8 cellular contexts compared by ENCODE assay signal in genomic region chr17:2054740-2055493, GRCh38. TPM values are rescaled to one million over a fixed set of nuclear protein-coding genes. Genes with fewer than 3 reads are reported as not detected.
DNase-seq lines count a peak whose midpoint lies in the region; ATAC-seq and TF ChIP-seq lines count a peak whose summit lies in the region.

Gene HIC1, plus strand, starts transcription at chr17:2055103. Its CDS starts 1,588 bp downstream, at chr17:2056691.

- H3K4me3 Mint-ChIP-seq in effector memory CD8-positive, alpha-beta T cell, result peak within 1 kb of the TSS; percentile 76 to 81

- peak within 1 kb of the TSS; percentile 99 for H2BK120ac ChIP-seq in mesenchymal stem cell (ENCODE audit: low read depth, low read length)

- no peaks in the 10 kb centered on the region for H3K9me3 Mint-ChIP-seq in effector memory CD8-positive, alpha-beta T cell

- H3K4me1 ChIP-seq in mesenchymal stem cell (ENCODE audit: control insufficient read depth, insufficient read depth, low read depth, low read length), result peaks cover 40% of the 10 kb centered on the region

- peak within 1 kb of the TSS; percentile 54 to 55 for H2BK12ac ChIP-seq in mesenchymal stem cell (ENCODE audit: low read length in 2 of 2)

- peak; percentile 93 for TF ChIP-seq CTCF in GM10266 (IDR thresholded peaks at IDR 0.05; ENCODE audit: control insufficient read depth, insufficient read depth, low read depth, missing control alignments)

- under 1% methylated on average over 70 of the region's 87 CpGs for WGBS in mesenchymal stem cell

- DNase-seq in GM10266 (ENCODE audit: extremely low spot score) (peak; percentile 92), NOMO-1 (lab: John Stamatoyannopoulos, UW; ENCODE audit: unreplicated experiment in 2 of 2) (peak; percentile 56 to 75), mesenchymal stem cell (peak; percentile 80)
- peak; percentile 62 to 68 (median 63) for DNase-seq in activated CD8-positive, alpha-beta memory T cell treated with anti-CD3 and anti-CD28 coated beads for 48 hours (ENCODE audit: low read depth in 2 of 3, low spot score in 2 of 3)
- peak; percentile 68 to 82 (median 79) for DNase-seq in effector memory CD8-positive, alpha-beta T cell
- peak; percentile 73 to 74 for DNase-seq in stimulated activated CD8-positive, alpha-beta memory T cell treated with anti-CD3 and anti-CD28 coated beads, Interleukin-15, amount 100 ng/mL, for 48 hours (ENCODE audit: low read depth in 2 of 2)

- no peak within 1 kb of the TSS for H2AFZ ChIP-seq in mesenchymal stem cell (ENCODE audit: low read depth, low read length)

- H4K8ac ChIP-seq in mesenchymal stem cell (ENCODE audit: low read length), result peak within 1 kb of the TSS; percentile 85

- H3K14ac ChIP-seq in mesenchymal stem cell (ENCODE audit: low read length in 2 of 2), result peak within 1 kb of the TSS; percentile 55 to 97

- H3K79me1 ChIP-seq in mesenchymal stem cell (replicated peaks; ENCODE audit: low read length, poor library complexity, severe bottlenecking), result peaks cover 7% of the 10 kb centered on the region

- H3K27ac ChIP-seq in mesenchymal stem cell (ENCODE audit: low read length, poor library complexity, severe bottlenecking), result no peak within 1 kb of the TSS

- H2BK15ac ChIP-seq in mesenchymal stem cell (ENCODE audit: low read depth, poor library complexity, severe bottlenecking), result peak within 1 kb of the TSS; percentile 99

- H3K4me1 Mint-ChIP-seq in effector memory CD8-positive, alpha-beta T cell (ENCODE audit: low read depth in 2 of 2), result peaks cover 23 to 27% of the 10 kb centered on the region in 2 donors

- H2AK5ac ChIP-seq in mesenchymal stem cell (ENCODE audit: low read length, severe bottlenecking), result no peak within 1 kb of the TSS

- ATAC-seq in HG02885 (IDR thresholded peaks at IDR 0.05; ENCODE audit: poor library complexity, unreplicated experiment), result peak; percentile 37
- ATAC-seq in effector memory CD8-positive, alpha-beta T cell (replicated peaks), result peak; percentile 53
- ATAC-seq in HG03439 (IDR thresholded peaks at IDR 0.05; ENCODE audit: unreplicated experiment), result no peak

- peaks cover 43% of the 10 kb centered on the region for H3K36me3 Mint-ChIP-seq in effector memory CD8-positive, alpha-beta T cell (ENCODE audit: insufficient read depth)

- no peaks in the 10 kb centered on the region for H3K27me3 Mint-ChIP-seq in effector memory CD8-positive, alpha-beta T cell

- H3K4me2 ChIP-seq in mesenchymal stem cell (ENCODE audit: low read length, poor library complexity, severe bottlenecking), result peak within 1 kb of the TSS; percentile 92

- peak within 1 kb of the TSS; percentile 91 to 92 for H3K4ac ChIP-seq in mesenchymal stem cell (ENCODE audit: low read depth in 1 of 2, low read length in 2 of 2)

- H3K27ac Mint-ChIP-seq in effector memory CD8-positive, alpha-beta T cell, result peak within 1 kb of the TSS; percentile 76 to 84

- H3K36me3 ChIP-seq in mesenchymal stem cell (ENCODE audit: control insufficient read depth in 1 of 2, insufficient read depth in 2 of 2, low read depth in 1 of 2, low read length in 2 of 2), result peaks cover 4 to 37% of the 10 kb centered on the region in 2 experiments

- peak within 1 kb of the TSS; percentile 93 for H3K9ac ChIP-seq in mesenchymal stem cell (ENCODE audit: low read length)

- peak within 1 kb of the TSS; percentile 59 for H2BK5ac ChIP-seq in mesenchymal stem cell (ENCODE audit: low read depth, low read length, poor library complexity, severe bottlenecking)

- no peaks in the 10 kb centered on the region for H3K9me3 ChIP-seq in mesenchymal stem cell (ENCODE audit: control insufficient read depth, low read length)

- peak within 1 kb of the TSS; percentile 81 to 98 for H3K18ac ChIP-seq in mesenchymal stem cell (ENCODE audit: low read depth in 1 of 2, low read length in 2 of 2)

- H3K27me3 ChIP-seq in mesenchymal stem cell (ENCODE audit: control insufficient read depth in 1 of 2, insufficient read depth in 1 of 2, low read length in 2 of 2), result no peaks in the 10 kb centered on the region

- peak within 1 kb of the TSS in 1 of 2 experiments; percentile 91 for H3K23ac ChIP-seq in mesenchymal stem cell (ENCODE audit: low read length in 2 of 2)

- H3K4me3 ChIP-seq in mesenchymal stem cell (ENCODE audit: insufficient read depth in 1 of 2, low read depth in 1 of 2, low read length in 2 of 2), result peak within 1 kb of the TSS; percentile 77 to 80

- H4K91ac ChIP-seq in mesenchymal stem cell (ENCODE audit: low read length), result peak within 1 kb of the TSS; percentile 89

RNA-seq across cellular contexts. Expression of gene HIC1, which starts in this region (rescaled TPM):
- polyA plus RNA-seq in mesenchymal stem cell (2013, experiment 1 of 2), result 25.3 TPM
- polyA plus RNA-seq in mesenchymal stem cell (2013, experiment 2 of 2), result 23.9 TPM
